In genomic region chr11:3903207-3903896, GRCh38 we compare ENCODE assay signal across 13 cellular contexts. TPM values are rescaled to one million over a fixed set of nuclear protein-coding genes. Genes with fewer than 3 reads are reported as not detected.
DNase-seq lines count a peak whose midpoint lies in the region; ATAC-seq, FAIRE-seq and TF ChIP-seq lines count a peak whose summit lies in the region.
"Had no signal": no experiment of that assay in that cellular context is flagged by ENCODE, and none has a peak within 500 bp of the region (broad histone marks: within the 10 kb centered on the region; RNA-seq: fewer than 3 reads in every experiment).

No MANE protein-coding gene starts in this region.

- H3K27ac ChIP-seq in smooth muscle cell (ENCODE audit: low read depth) (peak overlapping the region; percentile 96), sigmoid colon (no peak overlapping the region)

- H3K9ac ChIP-seq in smooth muscle cell (ENCODE audit: low read depth): no peak overlapping the region
- H3K9ac ChIP-seq: SK-N-SH had no signal

- no peaks in the 10 kb centered on the region for H3K36me3 ChIP-seq in smooth muscle cell (ENCODE audit: low read depth)
- H3K36me3 ChIP-seq in sigmoid colon: no peaks in the 10 kb centered on the region

- H3K4me3 Mint-ChIP-seq in activated CD4-positive, alpha-beta T cell treated with anti-CD3 and anti-CD28 coated beads, Interleukin-2, amount 10 ng/mL, durations not matched to agents 24 days and 14 days: no peak overlapping the region
- H3K4me3 Mint-ChIP-seq in activated B cell treated with CpG ODN at 0.5 μM for 24 hours: peak overlapping the region; percentile 37
- H3K4me3 Mint-ChIP-seq: activated T-cell treated with anti-CD3 and anti-CD28 coated beads, Interleukin-2, amount 50 U/mL, for 4 hours had no signal

- H2AFZ ChIP-seq in smooth muscle cell (ENCODE audit: low read depth): no peak overlapping the region

- H3K4me3 ChIP-seq in smooth muscle cell (no peak overlapping the region), sigmoid colon (no peak overlapping the region)

- H3K4me1 ChIP-seq in smooth muscle cell (ENCODE audit: low read depth): peaks cover 9% of the 10 kb centered on the region
- H3K4me1 ChIP-seq in sigmoid colon: peaks cover 0 to 52% (median 32%) of the 10 kb centered on the region in 4 donors

- DNase-seq in activated CD4-positive, alpha-beta T cell treated with anti-CD3 and anti-CD28 coated beads, Interleukin-2, amount 10 ng/mL, durations not matched to agents 24 days and 14 days: no peak
- DNase-seq in activated CD4-positive, alpha-beta T cell treated with anti-CD3 and anti-CD28 coated beads for 1 hour: no peak
- DNase-seq in activated B cell treated with CpG ODN at 0.5 μM for 24 hours: no peak
- no peak for DNase-seq in smooth muscle cell (lab: John Stamatoyannopoulos, UW; ENCODE audit: unreplicated experiment)
- DNase-seq in frontal cortex (ENCODE audit: low spot score in 2 of 2): no peak
- DNase-seq in sigmoid colon: no peak
- DNase-seq: activated T-cell treated with anti-CD3 and anti-CD28 coated beads, Interleukin-2, amount 50 U/mL, for 4 hours; NCI-H1417 treated with DMSO at 0.1 percent for 48 hours; posterior cingulate gyrus; SK-N-SH had no signal

- no peak for TF ChIP-seq EP300 in sigmoid colon (IDR thresholded peaks at IDR 0.05)

- H3K27me3 Mint-ChIP-seq in activated CD4-positive, alpha-beta T cell treated with anti-CD3 and anti-CD28 coated beads, Interleukin-2, amount 10 ng/mL, durations not matched to agents 24 days and 14 days: no peaks in the 10 kb centered on the region
- no peaks in the 10 kb centered on the region for H3K27me3 Mint-ChIP-seq in activated B cell treated with CpG ODN at 0.5 μM for 24 hours

- TF ChIP-seq CTCF in activated B cell treated with CpG ODN at 0.5 μM for 24 hours (IDR thresholded peaks at IDR 0.05) (no peak), smooth muscle cell (IDR thresholded peaks at IDR 0.05; ENCODE audit: borderline replicate concordance, insufficient read depth, poor library complexity, severe bottlenecking) (no peak), sigmoid colon (IDR thresholded peaks at IDR 0.05) (no peak)

- H4K20me1 ChIP-seq in smooth muscle cell (ENCODE audit: low read depth): peaks cover 27% of the 10 kb centered on the region

- peak overlapping the region; percentile 31 for H3K27ac Mint-ChIP-seq in activated CD4-positive, alpha-beta T cell treated with anti-CD3 and anti-CD28 coated beads, Interleukin-2, amount 10 ng/mL, durations not matched to agents 24 days and 14 days
- H3K27ac Mint-ChIP-seq in activated B cell treated with CpG ODN at 0.5 μM for 24 hours: peak overlapping the region; percentile 53

- ATAC-seq in HG03108 (IDR thresholded peaks at IDR 0.05; ENCODE audit: unreplicated experiment) (peak; percentile 53), activated B cell treated with CpG ODN at 0.5 μM for 24 hours (ENCODE audit: low read depth) (peak; percentile 59), HG03095 (IDR thresholded peaks at IDR 0.05; ENCODE audit: unreplicated experiment) (no peak)
- ATAC-seq: activated T-cell treated with anti-CD3 and anti-CD28 coated beads, Interleukin-2, amount 50 U/mL, for 4 hours had no signal

- H3F3A ChIP-seq in smooth muscle cell (ENCODE audit: low read depth): peaks cover 6% of the 10 kb centered on the region

- H3K9me3 Mint-ChIP-seq in activated CD4-positive, alpha-beta T cell treated with anti-CD3 and anti-CD28 coated beads, Interleukin-2, amount 10 ng/mL, durations not matched to agents 24 days and 14 days: no peaks in the 10 kb centered on the region
- H3K9me3 Mint-ChIP-seq in activated B cell treated with CpG ODN at 0.5 μM for 24 hours: no peaks in the 10 kb centered on the region
- H3K9me3 Mint-ChIP-seq: activated T-cell treated with anti-CD3 and anti-CD28 coated beads, Interleukin-2, amount 50 U/mL, for 4 hours had no signal

- POLR2A ChIA-PET in activated B cell treated with CpG ODN at 0.5 μM for 24 hours (lab: Charles Lee): interaction anchor here (0.7 to 3.2 kb wide), 5 partner anchors 8 to 62 kb away, joined by 3 to 19 read pairs (median 5); partner anchors contain the start of gene STIM1

- H3K79me2 ChIP-seq in smooth muscle cell (ENCODE audit: low read depth): peaks cover 21% of the 10 kb centered on the region

- 89% methylated on average over 1 of the region's 1 CpG for WGBS in smooth muscle cell (ENCODE audit: low lambda C conversion rate)
- 91 to 94% methylated on average over 1 of the region's 1 CpG for WGBS in sigmoid colon, 2 donors

- peaks cover 60% of the 10 kb centered on the region for H3K4me1 Mint-ChIP-seq in activated CD4-positive, alpha-beta T cell treated with anti-CD3 and anti-CD28 coated beads, Interleukin-2, amount 10 ng/mL, durations not matched to agents 24 days and 14 days
- H3K4me1 Mint-ChIP-seq in activated B cell treated with CpG ODN at 0.5 μM for 24 hours: peaks cover 76% of the 10 kb centered on the region

- no peaks in the 10 kb centered on the region for H3K9me3 ChIP-seq in smooth muscle cell (replicated peaks; ENCODE audit: low read depth)
- H3K9me3 ChIP-seq in sigmoid colon: no peaks in the 10 kb centered on the region
- H3K9me3 ChIP-seq: SK-N-SH had no signal

- intact Hi-C loops in activated CD4-positive, alpha-beta T cell treated with anti-CD3 and anti-CD28 coated beads, Interleukin-2, amount 10 ng/mL, durations not matched to agents 24 days and 14 days (cut with micrococcal nuclease): no loop called here
- intact Hi-C loops in activated B cell treated with CpG ODN at 0.5 μM for 24 hours (cut with micrococcal nuclease) (loop anchor here (1.0 kb wide), 1 partner anchor 9 kb away; no protein-coding TSS in a partner anchor), sigmoid colon (cut with DNase I) (no loop called here)

- FAIRE-seq in frontal cortex (lab: Jason Lieb, UNC): no peak
- FAIRE-seq: A204.1 had no signal

- CTCF ChIA-PET in activated B cell treated with CpG ODN at 0.5 μM for 24 hours (lab: Charles Lee): interaction anchor here (1.1 to 3.4 kb wide), 3 partner anchors 23 to 54 kb away, joined by 3 to 21 read pairs (median 5); partner anchors contain the start of gene STIM1

- H3K27me3 ChIP-seq in smooth muscle cell (ENCODE audit: low read depth) (no peaks in the 10 kb centered on the region), sigmoid colon (no peaks in the 10 kb centered on the region)

- peaks cover 6% of the 10 kb centered on the region for H3K36me3 Mint-ChIP-seq in activated CD4-positive, alpha-beta T cell treated with anti-CD3 and anti-CD28 coated beads, Interleukin-2, amount 10 ng/mL, durations not matched to agents 24 days and 14 days (ENCODE audit: low read depth)
- no peaks in the 10 kb centered on the region for H3K36me3 Mint-ChIP-seq in activated B cell treated with CpG ODN at 0.5 μM for 24 hours (ENCODE audit: low read depth)

- no peak overlapping the region for H3K4me2 ChIP-seq in smooth muscle cell
- H3K4me2 ChIP-seq: SK-N-SH had no signal

- TF ChIP-seq POLR2A in sigmoid colon (IDR thresholded peaks at IDR 0.05): no peak

RNA-seq across cellular contexts. Expression of gene STIM1, which starts 47.9 kb away (rescaled TPM):
- 60.6 and 63.4 TPM in 2 replicates for total RNA-seq in activated CD4-positive, alpha-beta T cell treated with anti-CD3 and anti-CD28 coated beads, Interleukin-2, amount 10 ng/mL, durations not matched to agents 24 days and 14 days
- 37.3 and 38.4 TPM in 2 replicates for total RNA-seq in activated B cell treated with CpG ODN at 0.5 μM for 24 hours
- 19.0 and 31.5 TPM in 2 replicates for total RNA-seq in smooth muscle cell
- polyA plus RNA-seq in smooth muscle cell: 15.3 and 25.3 TPM in 2 replicates
- 16.3 TPM for total RNA-seq in frontal cortex
- 10 to 100 TPM; 24.7 to 37.4 (median 30.4) TPM for total RNA-seq in sigmoid colon
- polyA plus RNA-seq in sigmoid colon: 10 to 100 TPM in 2 of 3 donors, 1 to 10 TPM in 1; 5.3 to 44.8 (median 15.6) TPM
